8 cellular contexts compared by ENCODE assay signal in the genomic region with DNA sequence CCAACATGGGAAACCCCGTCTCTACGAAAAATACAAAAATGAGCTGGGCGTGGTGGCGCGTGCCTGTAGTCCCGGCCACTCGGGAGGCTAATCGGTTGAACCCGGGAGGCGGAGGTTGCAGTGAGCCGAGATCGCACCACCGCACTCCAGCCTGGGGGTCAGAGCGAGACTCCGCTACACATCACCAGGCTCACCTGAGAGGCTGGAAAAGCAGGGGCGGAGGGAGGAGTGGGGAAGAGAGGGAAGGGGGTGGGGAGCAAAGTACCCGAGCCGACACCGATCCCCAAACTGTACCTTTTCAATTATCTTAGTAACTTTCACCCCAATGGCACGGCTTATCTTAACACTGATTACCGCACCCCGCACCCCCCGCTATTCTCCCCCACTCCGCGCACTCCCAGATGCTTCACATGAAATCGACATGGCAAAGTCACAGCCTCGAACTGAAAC. TPM values are rescaled to one million over a fixed set of nuclear protein-coding genes. Genes with fewer than 3 reads are reported as not detected.
DNase-seq lines count a peak whose midpoint lies in the region; ATAC-seq and TF ChIP-seq lines count a peak whose summit lies in the region.

No MANE protein-coding gene starts in this region.

- no peaks in the 10 kb centered on the region for H3K27me3 ChIP-seq in rectal smooth muscle tissue (ENCODE audit: control insufficient read depth, insufficient read depth, low read length)

- no peaks in the 10 kb centered on the region for H3K36me3 Mint-ChIP-seq in T-helper 17 cell (ENCODE audit: low read depth)

- DNase-seq in T-helper 17 cell = no peak
- DNase-seq in globus pallidus (ENCODE audit: low spot score) = peak; percentile 6

- H3K27ac Mint-ChIP-seq in T-helper 17 cell = no peak overlapping the region

- no peaks in the 10 kb centered on the region for H3K36me3 ChIP-seq in rectal smooth muscle tissue (ENCODE audit: control insufficient read depth, insufficient read depth, low read length)

- H3K9ac ChIP-seq in rectal smooth muscle tissue (ENCODE audit: low read length) = no peak overlapping the region

- peaks cover 7% of the 10 kb centered on the region for H3K4me1 Mint-ChIP-seq in T-helper 17 cell

- ATAC-seq in T-helper 17 cell (no peak), GM18511 (IDR thresholded peaks at IDR 0.05; ENCODE audit: unreplicated experiment) (no peak), HG02571 (IDR thresholded peaks at IDR 0.05; ENCODE audit: unreplicated experiment) (no peak), HG03432 (IDR thresholded peaks at IDR 0.05; ENCODE audit: unreplicated experiment) (no peak), HG03095 (IDR thresholded peaks at IDR 0.05; ENCODE audit: unreplicated experiment) (no peak)

- H3K9me3 ChIP-seq in T-helper 17 cell (ENCODE audit: control insufficient read depth, low read length, poor library complexity, severe bottlenecking) = no peaks in the 10 kb centered on the region

- H3K4me3 Mint-ChIP-seq in T-helper 17 cell = peak overlapping the region; percentile 79

- H3K4me3 ChIP-seq in GM12875 (ENCODE audit: low read depth, low read length) (peak overlapping the region; percentile 6), rectal smooth muscle tissue (ENCODE audit: low read length) (peak overlapping the region; percentile 52)

- peaks cover 54% of the 10 kb centered on the region for H3K27me3 Mint-ChIP-seq in T-helper 17 cell

- H3K27ac ChIP-seq in rectal smooth muscle tissue (ENCODE audit: low read depth, low read length) = peak overlapping the region; percentile 87

- peaks cover 4% of the 10 kb centered on the region for H3K4me1 ChIP-seq in rectal smooth muscle tissue (ENCODE audit: control insufficient read depth, insufficient read depth, low read length)

- TF ChIP-seq CTCF in GM12875 (IDR thresholded peaks at IDR 0.05; ENCODE audit: borderline replicate concordance, insufficient read depth, low read depth, low read length) = no peak

RNA-seq across cellular contexts. Expression of gene SYNM, which starts 46.4 kb away (rescaled TPM):
- total RNA-seq in T-helper 17 cell = 1 to 10 TPM; 1.4 to 2.7 TPM

RNA-seq across cellular contexts. Expression of gene PGPEP1L, which starts 50.9 kb away (rescaled TPM):
- not detected for total RNA-seq in T-helper 17 cell
